Comparison of ENCODE assay signal across 11 cellular contexts in the genomic region with DNA sequence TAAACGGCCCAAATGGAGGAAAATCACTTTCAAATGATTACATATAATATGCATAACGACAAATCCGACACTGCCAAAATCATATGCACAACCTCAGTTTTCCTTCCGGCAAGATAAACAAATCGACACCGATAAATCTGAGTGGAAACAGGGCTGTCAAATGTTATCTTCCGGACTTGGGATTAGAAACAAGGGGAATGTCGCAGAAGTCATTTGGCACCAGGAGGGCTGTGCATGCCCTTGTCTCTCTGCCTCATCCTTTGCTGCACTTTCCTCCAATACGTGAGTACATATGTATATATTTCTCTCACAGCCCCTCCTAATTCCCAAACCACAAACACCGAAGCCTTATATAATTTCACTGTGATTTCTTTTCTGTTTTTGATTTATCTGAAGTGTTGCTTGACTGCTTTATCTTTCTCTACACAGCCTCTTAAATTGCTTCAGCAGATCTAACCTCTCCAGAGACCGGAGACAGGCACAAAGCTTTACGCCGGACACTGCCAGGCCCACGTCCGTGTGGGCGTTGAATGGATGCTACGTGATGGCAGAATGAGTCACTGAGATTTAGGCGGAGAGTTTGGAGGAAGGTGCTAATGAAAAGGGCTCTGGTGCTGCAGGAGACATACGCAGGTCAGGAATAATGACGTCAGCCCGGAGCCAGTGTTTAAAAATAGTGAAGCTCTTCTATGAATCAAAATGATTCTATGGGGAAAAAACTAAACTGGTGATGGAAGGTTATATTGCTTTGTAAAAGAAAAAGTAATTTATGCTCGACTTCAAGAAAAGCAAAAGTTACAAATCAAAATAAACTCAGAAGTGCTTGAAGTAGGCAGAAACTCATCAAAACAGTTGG. TPM values are rescaled to one million over a fixed set of nuclear protein-coding genes. Genes with fewer than 3 reads are reported as not detected.
A peak's percentile ranks its signal among the peaks of the same experiment; 100 is the strongest.
DNase-seq lines count a peak whose midpoint lies in the region; ATAC-seq and TF ChIP-seq lines count a peak whose summit lies in the region.
"Had no signal": no experiment of that assay in that cellular context is flagged by ENCODE, and none has a peak within 500 bp of the region (broad histone marks: within the 10 kb centered on the region; RNA-seq: fewer than 3 reads in every experiment).

No MANE protein-coding gene starts in this region.

- no peaks in the 10 kb centered on the region for H3K36me3 Mint-ChIP-seq in mesothelial cell of epicardium
- no peaks in the 10 kb centered on the region for H3K36me3 Mint-ChIP-seq in effector memory CD8-positive, alpha-beta T cell (ENCODE audit: insufficient read depth)
- H3K36me3 Mint-ChIP-seq in stimulated activated effector memory CD8-positive, alpha-beta T cell treated with anti-CD3 and anti-CD28 coated beads, Interleukin-12 subunit alpha, Interleukin-12 subunit beta, amount 100 ng/mL, for 72 hours = no peaks in the 10 kb centered on the region
- H3K36me3 Mint-ChIP-seq: activated CD4-positive, alpha-beta memory T cell treated with anti-CD3 and anti-CD28 coated beads for 36 hours had no signal

- no peaks in the 10 kb centered on the region for H3K9me3 Mint-ChIP-seq in mesothelial cell of epicardium
- no peaks in the 10 kb centered on the region for H3K9me3 Mint-ChIP-seq in effector memory CD8-positive, alpha-beta T cell
- H3K9me3 Mint-ChIP-seq in stimulated activated effector memory CD8-positive, alpha-beta T cell treated with anti-CD3 and anti-CD28 coated beads, Interleukin-12 subunit alpha, Interleukin-12 subunit beta, amount 100 ng/mL, for 72 hours = no peaks in the 10 kb centered on the region
- H3K9me3 Mint-ChIP-seq: activated CD4-positive, alpha-beta memory T cell treated with anti-CD3 and anti-CD28 coated beads for 36 hours had no signal

- peak overlapping the region; percentile 42 for H3K4me3 Mint-ChIP-seq in mesothelial cell of epicardium
- no peak overlapping the region for H3K4me3 Mint-ChIP-seq in effector memory CD8-positive, alpha-beta T cell
- no peak overlapping the region for H3K4me3 Mint-ChIP-seq in stimulated activated effector memory CD8-positive, alpha-beta T cell treated with anti-CD3 and anti-CD28 coated beads, Interleukin-12 subunit alpha, Interleukin-12 subunit beta, amount 100 ng/mL, for 72 hours
- H3K4me3 Mint-ChIP-seq: activated CD4-positive, alpha-beta memory T cell treated with anti-CD3 and anti-CD28 coated beads for 36 hours had no signal

- TF ChIP-seq CTCF in choroid plexus epithelial cell (conservative IDR thresholded peaks at IDR 0.05; ENCODE audit: low read depth, low read length) (no peak), mesothelial cell of epicardium (IDR thresholded peaks at IDR 0.05; ENCODE audit: unreplicated experiment) (no peak)

- peak overlapping the region; percentile 7 for H3K27ac Mint-ChIP-seq in mesothelial cell of epicardium
- H3K27ac Mint-ChIP-seq in effector memory CD8-positive, alpha-beta T cell = no peak overlapping the region
- H3K27ac Mint-ChIP-seq in stimulated activated effector memory CD8-positive, alpha-beta T cell treated with anti-CD3 and anti-CD28 coated beads, Interleukin-12 subunit alpha, Interleukin-12 subunit beta, amount 100 ng/mL, for 72 hours = no peak overlapping the region
- H3K27ac Mint-ChIP-seq: activated CD4-positive, alpha-beta memory T cell treated with anti-CD3 and anti-CD28 coated beads for 36 hours had no signal

- no peak overlapping the region for H3K4me3 ChIP-seq in choroid plexus epithelial cell (ENCODE audit: low read depth, low read length)
- H3K4me3 ChIP-seq: tibial artery had no signal

- no peak for ATAC-seq in HG02884 (IDR thresholded peaks at IDR 0.05; ENCODE audit: unreplicated experiment)
- no peak for ATAC-seq in effector memory CD8-positive, alpha-beta T cell (replicated peaks)
- ATAC-seq in stimulated activated effector memory CD8-positive, alpha-beta T cell treated with anti-CD3 and anti-CD28 coated beads, Interleukin-12 subunit alpha, Interleukin-12 subunit beta, amount 100 ng/mL, for 72 hours = no peak

- H3K27me3 Mint-ChIP-seq in mesothelial cell of epicardium (ENCODE audit: low read depth) = no peaks in the 10 kb centered on the region
- H3K27me3 Mint-ChIP-seq in effector memory CD8-positive, alpha-beta T cell = peaks cover 9 to 24% of the 10 kb centered on the region in 2 donors
- H3K27me3 Mint-ChIP-seq: activated CD4-positive, alpha-beta memory T cell treated with anti-CD3 and anti-CD28 coated beads for 36 hours had no signal

- H3K4me1 Mint-ChIP-seq in mesothelial cell of epicardium = peaks cover 12% of the 10 kb centered on the region
- no peaks in the 10 kb centered on the region for H3K4me1 Mint-ChIP-seq in effector memory CD8-positive, alpha-beta T cell (ENCODE audit: low read depth in 2 of 2)
- H3K4me1 Mint-ChIP-seq in stimulated activated effector memory CD8-positive, alpha-beta T cell treated with anti-CD3 and anti-CD28 coated beads, Interleukin-12 subunit alpha, Interleukin-12 subunit beta, amount 100 ng/mL, for 72 hours = no peaks in the 10 kb centered on the region

- DNase-seq in COLO668 (lab: John Stamatoyannopoulos, UW; ENCODE audit: unreplicated experiment) (peak; percentile 19), NCI-H2227 (lab: John Stamatoyannopoulos, UW; ENCODE audit: unreplicated experiment) (peak; percentile 70), choroid plexus epithelial cell (ENCODE audit: low read depth) (peak; percentile 27), mesothelial cell of epicardium (ENCODE audit: low spot score in 2 of 2, unreplicated experiment in 2 of 2) (no peak), COR-L47 (lab: John Stamatoyannopoulos, UW) (no peak)
- DNase-seq in effector memory CD8-positive, alpha-beta T cell = no peak
- no peak for DNase-seq in stimulated activated effector memory CD8-positive, alpha-beta T cell treated with anti-CD3 and anti-CD28 coated beads, Interleukin-12 subunit alpha, Interleukin-12 subunit beta, amount 100 ng/mL, for 72 hours (ENCODE audit: low spot score in 2 of 2)
- DNase-seq: activated CD4-positive, alpha-beta memory T cell treated with anti-CD3 and anti-CD28 coated beads for 36 hours; DMS79; tibial artery had no signal

RNA-seq across cellular contexts. Expression of a gene that starts 21.0 kb away (rescaled TPM):
- 44.9 to 45.5 TPM (median 45.2 TPM) in 3 replicates for total RNA-seq in mesothelial cell of epicardium

RNA-seq across cellular contexts. Expression of a gene that starts 31.5 kb away (rescaled TPM):
- 46.7 to 52.7 TPM (median 47.8 TPM) in 3 replicates for total RNA-seq in mesothelial cell of epicardium

RNA-seq across cellular contexts. Expression of a gene that starts 44.4 kb away (rescaled TPM):
- not detected in 3 replicates for total RNA-seq in mesothelial cell of epicardium
- total RNA-seq: activated CD4-positive, alpha-beta memory T cell treated with anti-CD3 and anti-CD28 coated beads for 36 hours had no signal

RNA-seq across cellular contexts. Expression of a gene that starts 56.5 kb away (rescaled TPM):
- total RNA-seq in mesothelial cell of epicardium = 65.3 to 67.7 TPM (median 65.3 TPM) in 3 replicates

Comparison
In these comparisons a context has a peak if more than half of its experiments do, and no peak if none do; other contexts are left out.
1. DNase-seq: peak in COLO668 (single experiment), NCI-H2227 (single experiment) and choroid plexus epithelial cell (single experiment); none in mesothelial cell of epicardium (0 of 2), effector memory CD8-positive, alpha-beta T cell (0 of 3), COR-L47 (single experiment) and stimulated activated effector memory CD8-positive, alpha-beta T cell treated with anti-CD3 and anti-CD28 coated beads, Interleukin-12 subunit alpha, Interleukin-12 subunit beta, amount 100 ng/mL, for 72 hours (0 of 2).